ENCODE assay signal across 2 cellular contexts in the genomic region with DNA sequence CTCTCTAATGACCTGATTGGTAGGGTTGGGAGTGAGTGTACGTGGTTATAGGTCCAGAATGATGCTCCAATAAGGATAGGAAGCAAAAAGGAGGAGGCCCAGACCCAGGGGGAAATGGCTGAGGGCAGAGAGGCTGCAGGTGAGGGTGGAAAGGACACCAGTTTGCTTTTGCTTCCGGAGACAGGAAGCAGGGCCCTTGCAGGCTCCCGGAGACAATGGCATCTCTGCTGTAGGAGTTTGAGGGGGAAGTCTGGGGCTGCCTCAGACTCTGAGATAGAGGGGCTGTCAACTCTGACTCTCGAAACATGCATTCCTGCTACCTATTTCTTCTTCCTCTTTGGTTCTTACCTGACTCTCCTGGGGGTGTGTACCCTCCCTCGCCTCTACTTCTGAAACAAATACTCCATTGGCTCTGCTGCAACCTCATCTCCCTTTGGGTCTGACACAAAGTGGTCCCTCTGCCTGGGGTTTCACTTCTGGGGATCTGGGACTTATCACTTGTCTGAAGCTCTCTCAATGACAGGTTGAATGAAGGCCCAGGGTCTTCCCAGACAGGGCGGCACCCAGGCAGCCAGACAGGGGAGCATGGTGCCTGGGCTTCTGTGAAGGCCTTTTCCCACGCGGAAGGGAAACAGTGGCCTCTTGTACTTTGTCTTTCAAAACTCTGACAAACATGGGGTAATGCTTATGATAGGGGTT.
TF ChIP-seq lines count a peak whose summit lies in the region.

No MANE protein-coding gene starts in this region.

TF ChIP-seq in H1, 55 proteins besides CTCF, POLR2A, EP300 and RAD21:
- TF ChIP-seq, protein P1, sequence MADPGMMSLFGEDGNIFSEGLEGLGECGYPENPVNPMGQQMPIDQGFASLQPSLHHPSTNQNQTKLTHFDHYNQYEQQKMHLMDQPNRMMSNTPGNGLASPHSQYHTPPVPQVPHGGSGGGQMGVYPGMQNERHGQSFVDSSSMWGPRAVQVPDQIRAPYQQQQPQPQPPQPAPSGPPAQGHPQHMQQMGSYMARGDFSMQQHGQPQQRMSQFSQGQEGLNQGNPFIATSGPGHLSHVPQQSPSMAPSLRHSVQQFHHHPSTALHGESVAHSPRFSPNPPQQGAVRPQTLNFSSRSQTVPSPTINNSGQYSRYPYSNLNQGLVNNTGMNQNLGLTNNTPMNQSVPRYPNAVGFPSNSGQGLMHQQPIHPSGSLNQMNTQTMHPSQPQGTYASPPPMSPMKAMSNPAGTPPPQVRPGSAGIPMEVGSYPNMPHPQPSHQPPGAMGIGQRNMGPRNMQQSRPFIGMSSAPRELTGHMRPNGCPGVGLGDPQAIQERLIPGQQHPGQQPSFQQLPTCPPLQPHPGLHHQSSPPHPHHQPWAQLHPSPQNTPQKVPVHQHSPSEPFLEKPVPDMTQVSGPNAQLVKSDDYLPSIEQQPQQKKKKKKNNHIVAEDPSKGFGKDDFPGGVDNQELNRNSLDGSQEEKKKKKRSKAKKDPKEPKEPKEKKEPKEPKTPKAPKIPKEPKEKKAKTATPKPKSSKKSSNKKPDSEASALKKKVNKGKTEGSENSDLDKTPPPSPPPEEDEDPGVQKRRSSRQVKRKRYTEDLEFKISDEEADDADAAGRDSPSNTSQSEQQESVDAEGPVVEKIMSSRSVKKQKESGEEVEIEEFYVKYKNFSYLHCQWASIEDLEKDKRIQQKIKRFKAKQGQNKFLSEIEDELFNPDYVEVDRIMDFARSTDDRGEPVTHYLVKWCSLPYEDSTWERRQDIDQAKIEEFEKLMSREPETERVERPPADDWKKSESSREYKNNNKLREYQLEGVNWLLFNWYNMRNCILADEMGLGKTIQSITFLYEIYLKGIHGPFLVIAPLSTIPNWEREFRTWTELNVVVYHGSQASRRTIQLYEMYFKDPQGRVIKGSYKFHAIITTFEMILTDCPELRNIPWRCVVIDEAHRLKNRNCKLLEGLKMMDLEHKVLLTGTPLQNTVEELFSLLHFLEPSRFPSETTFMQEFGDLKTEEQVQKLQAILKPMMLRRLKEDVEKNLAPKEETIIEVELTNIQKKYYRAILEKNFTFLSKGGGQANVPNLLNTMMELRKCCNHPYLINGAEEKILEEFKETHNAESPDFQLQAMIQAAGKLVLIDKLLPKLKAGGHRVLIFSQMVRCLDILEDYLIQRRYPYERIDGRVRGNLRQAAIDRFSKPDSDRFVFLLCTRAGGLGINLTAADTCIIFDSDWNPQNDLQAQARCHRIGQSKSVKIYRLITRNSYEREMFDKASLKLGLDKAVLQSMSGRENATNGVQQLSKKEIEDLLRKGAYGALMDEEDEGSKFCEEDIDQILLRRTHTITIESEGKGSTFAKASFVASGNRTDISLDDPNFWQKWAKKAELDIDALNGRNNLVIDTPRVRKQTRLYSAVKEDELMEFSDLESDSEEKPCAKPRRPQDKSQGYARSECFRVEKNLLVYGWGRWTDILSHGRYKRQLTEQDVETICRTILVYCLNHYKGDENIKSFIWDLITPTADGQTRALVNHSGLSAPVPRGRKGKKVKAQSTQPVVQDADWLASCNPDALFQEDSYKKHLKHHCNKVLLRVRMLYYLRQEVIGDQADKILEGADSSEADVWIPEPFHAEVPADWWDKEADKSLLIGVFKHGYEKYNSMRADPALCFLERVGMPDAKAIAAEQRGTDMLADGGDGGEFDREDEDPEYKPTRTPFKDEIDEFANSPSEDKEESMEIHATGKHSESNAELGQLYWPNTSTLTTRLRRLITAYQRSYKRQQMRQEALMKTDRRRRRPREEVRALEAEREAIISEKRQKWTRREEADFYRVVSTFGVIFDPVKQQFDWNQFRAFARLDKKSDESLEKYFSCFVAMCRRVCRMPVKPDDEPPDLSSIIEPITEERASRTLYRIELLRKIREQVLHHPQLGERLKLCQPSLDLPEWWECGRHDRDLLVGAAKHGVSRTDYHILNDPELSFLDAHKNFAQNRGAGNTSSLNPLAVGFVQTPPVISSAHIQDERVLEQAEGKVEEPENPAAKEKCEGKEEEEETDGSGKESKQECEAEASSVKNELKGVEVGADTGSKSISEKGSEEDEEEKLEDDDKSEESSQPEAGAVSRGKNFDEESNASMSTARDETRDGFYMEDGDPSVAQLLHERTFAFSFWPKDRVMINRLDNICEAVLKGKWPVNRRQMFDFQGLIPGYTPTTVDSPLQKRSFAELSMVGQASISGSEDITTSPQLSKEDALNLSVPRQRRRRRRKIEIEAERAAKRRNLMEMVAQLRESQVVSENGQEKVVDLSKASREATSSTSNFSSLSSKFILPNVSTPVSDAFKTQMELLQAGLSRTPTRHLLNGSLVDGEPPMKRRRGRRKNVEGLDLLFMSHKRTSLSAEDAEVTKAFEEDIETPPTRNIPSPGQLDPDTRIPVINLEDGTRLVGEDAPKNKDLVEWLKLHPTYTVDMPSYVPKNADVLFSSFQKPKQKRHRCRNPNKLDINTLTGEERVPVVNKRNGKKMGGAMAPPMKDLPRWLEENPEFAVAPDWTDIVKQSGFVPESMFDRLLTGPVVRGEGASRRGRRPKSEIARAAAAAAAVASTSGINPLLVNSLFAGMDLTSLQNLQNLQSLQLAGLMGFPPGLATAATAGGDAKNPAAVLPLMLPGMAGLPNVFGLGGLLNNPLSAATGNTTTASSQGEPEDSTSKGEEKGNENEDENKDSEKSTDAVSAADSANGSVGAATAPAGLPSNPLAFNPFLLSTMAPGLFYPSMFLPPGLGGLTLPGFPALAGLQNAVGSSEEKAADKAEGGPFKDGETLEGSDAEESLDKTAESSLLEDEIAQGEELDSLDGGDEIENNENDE (IDR thresholded peaks at IDR 0.05; ENCODE audit: insufficient replicate concordance, low read length): no peak
- no peak for TF ChIP-seq GABPA (IDR thresholded peaks at IDR 0.05; ENCODE audit: borderline replicate concordance, insufficient read depth, low read length)
- no peak for TF ChIP-seq CBX8 (IDR thresholded peaks at IDR 0.05; ENCODE audit: borderline replicate concordance, low read depth, low read length)
- no peak for TF ChIP-seq EGR1 (IDR thresholded peaks at IDR 0.05; ENCODE audit: borderline replicate concordance, low read depth, low read length)
- no peak for TF ChIP-seq HDAC2 (IDR thresholded peaks at IDR 0.05; ENCODE audit: borderline replicate concordance in 1 of 2, low read depth in 2 of 2, low read length in 2 of 2)
- TF ChIP-seq JUN (IDR thresholded peaks at IDR 0.05; ENCODE audit: low read depth, low read length): no peak
- no peak for TF ChIP-seq CTBP2 (IDR thresholded peaks at IDR 0.05; ENCODE audit: borderline replicate concordance, insufficient read depth, insufficient read length, low read length)
- TF ChIP-seq TBP (IDR thresholded peaks at IDR 0.05; ENCODE audit: low read depth, low read length): no peak
- TF ChIP-seq RFX5 (IDR thresholded peaks at IDR 0.05; ENCODE audit: borderline replicate concordance, low read depth, low read length): no peak
- no peak for TF ChIP-seq CHD2 (IDR thresholded peaks at IDR 0.05; ENCODE audit: low read length)
- TF ChIP-seq SP4 (IDR thresholded peaks at IDR 0.05; ENCODE audit: low read length): no peak
- no peak for TF ChIP-seq SRF (IDR thresholded peaks at IDR 0.05; ENCODE audit: low read depth, low read length)
- TF ChIP-seq POLR2AphosphoS5 (IDR thresholded peaks at IDR 0.05; ENCODE audit: low read depth, low read length): no peak
- no peak for TF ChIP-seq HDAC6 (IDR thresholded peaks at IDR 0.05; ENCODE audit: low read depth, low read length)
- TF ChIP-seq SIX5 (IDR thresholded peaks at IDR 0.05; ENCODE audit: low read depth, low read length): no peak
- no peak for TF ChIP-seq GTF2F1 (IDR thresholded peaks at IDR 0.05; ENCODE audit: borderline replicate concordance, low read depth, low read length)

TF ChIP-seq in SK-N-SH, 30 proteins besides CTCF, POLR2A, EP300 and RAD21:
- TF ChIP-seq MEF2A (IDR thresholded peaks at IDR 0.05; ENCODE audit: borderline replicate concordance, low read depth) (no peak), CHD2 (IDR thresholded peaks at IDR 0.05; ENCODE audit: low read length, partially characterized antibody) (no peak), RFX5 (IDR thresholded peaks at IDR 0.05; ENCODE audit: low read length) (no peak), TAF1 (IDR thresholded peaks at IDR 0.05; ENCODE audit: borderline replicate concordance, low read depth, low read length) (no peak), TEAD4 (IDR thresholded peaks at IDR 0.05; ENCODE audit: borderline replicate concordance, insufficient read depth) (no peak), SIN3A (IDR thresholded peaks at IDR 0.05; ENCODE audit: borderline replicate concordance, low read depth, low read length) (no peak), RCOR1 (IDR thresholded peaks at IDR 0.05; ENCODE audit: low read length) (no peak), JUND (IDR thresholded peaks at IDR 0.05) (no peak), FOSL2 (IDR thresholded peaks at IDR 0.05; ENCODE audit: borderline replicate concordance, low read depth) (no peak), GABPA (IDR thresholded peaks at IDR 0.05; ENCODE audit: low read depth) (no peak), RXRA (IDR thresholded peaks at IDR 0.05; ENCODE audit: borderline replicate concordance, low read depth) (no peak)
- TF ChIP-seq, protein P2, sequence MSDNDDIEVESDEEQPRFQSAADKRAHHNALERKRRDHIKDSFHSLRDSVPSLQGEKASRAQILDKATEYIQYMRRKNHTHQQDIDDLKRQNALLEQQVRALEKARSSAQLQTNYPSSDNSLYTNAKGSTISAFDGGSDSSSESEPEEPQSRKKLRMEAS (IDR thresholded peaks at IDR 0.05; ENCODE audit: low read depth): no peak
- TF ChIP-seq, protein P3, sequence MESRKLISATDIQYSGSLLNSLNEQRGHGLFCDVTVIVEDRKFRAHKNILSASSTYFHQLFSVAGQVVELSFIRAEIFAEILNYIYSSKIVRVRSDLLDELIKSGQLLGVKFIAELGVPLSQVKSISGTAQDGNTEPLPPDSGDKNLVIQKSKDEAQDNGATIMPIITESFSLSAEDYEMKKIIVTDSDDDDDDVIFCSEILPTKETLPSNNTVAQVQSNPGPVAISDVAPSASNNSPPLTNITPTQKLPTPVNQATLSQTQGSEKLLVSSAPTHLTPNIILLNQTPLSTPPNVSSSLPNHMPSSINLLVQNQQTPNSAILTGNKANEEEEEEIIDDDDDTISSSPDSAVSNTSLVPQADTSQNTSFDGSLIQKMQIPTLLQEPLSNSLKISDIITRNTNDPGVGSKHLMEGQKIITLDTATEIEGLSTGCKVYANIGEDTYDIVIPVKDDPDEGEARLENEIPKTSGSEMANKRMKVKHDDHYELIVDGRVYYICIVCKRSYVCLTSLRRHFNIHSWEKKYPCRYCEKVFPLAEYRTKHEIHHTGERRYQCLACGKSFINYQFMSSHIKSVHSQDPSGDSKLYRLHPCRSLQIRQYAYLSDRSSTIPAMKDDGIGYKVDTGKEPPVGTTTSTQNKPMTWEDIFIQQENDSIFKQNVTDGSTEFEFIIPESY (IDR thresholded peaks at IDR 0.05; ENCODE audit: borderline replicate concordance, low read depth): no peak
- TF ChIP-seq, protein P4, sequence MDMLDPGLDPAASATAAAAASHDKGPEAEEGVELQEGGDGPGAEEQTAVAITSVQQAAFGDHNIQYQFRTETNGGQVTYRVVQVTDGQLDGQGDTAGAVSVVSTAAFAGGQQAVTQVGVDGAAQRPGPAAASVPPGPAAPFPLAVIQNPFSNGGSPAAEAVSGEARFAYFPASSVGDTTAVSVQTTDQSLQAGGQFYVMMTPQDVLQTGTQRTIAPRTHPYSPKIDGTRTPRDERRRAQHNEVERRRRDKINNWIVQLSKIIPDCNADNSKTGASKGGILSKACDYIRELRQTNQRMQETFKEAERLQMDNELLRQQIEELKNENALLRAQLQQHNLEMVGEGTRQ (IDR thresholded peaks at IDR 0.05; ENCODE audit: borderline replicate concordance, low read depth, low read length): no peak
- TF ChIP-seq, protein P5, sequence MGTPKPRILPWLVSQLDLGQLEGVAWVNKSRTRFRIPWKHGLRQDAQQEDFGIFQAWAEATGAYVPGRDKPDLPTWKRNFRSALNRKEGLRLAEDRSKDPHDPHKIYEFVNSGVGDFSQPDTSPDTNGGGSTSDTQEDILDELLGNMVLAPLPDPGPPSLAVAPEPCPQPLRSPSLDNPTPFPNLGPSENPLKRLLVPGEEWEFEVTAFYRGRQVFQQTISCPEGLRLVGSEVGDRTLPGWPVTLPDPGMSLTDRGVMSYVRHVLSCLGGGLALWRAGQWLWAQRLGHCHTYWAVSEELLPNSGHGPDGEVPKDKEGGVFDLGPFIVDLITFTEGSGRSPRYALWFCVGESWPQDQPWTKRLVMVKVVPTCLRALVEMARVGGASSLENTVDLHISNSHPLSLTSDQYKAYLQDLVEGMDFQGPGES (IDR thresholded peaks at IDR 0.05; ENCODE audit: low read depth, low read length): no peak
- TF ChIP-seq, protein P6, sequence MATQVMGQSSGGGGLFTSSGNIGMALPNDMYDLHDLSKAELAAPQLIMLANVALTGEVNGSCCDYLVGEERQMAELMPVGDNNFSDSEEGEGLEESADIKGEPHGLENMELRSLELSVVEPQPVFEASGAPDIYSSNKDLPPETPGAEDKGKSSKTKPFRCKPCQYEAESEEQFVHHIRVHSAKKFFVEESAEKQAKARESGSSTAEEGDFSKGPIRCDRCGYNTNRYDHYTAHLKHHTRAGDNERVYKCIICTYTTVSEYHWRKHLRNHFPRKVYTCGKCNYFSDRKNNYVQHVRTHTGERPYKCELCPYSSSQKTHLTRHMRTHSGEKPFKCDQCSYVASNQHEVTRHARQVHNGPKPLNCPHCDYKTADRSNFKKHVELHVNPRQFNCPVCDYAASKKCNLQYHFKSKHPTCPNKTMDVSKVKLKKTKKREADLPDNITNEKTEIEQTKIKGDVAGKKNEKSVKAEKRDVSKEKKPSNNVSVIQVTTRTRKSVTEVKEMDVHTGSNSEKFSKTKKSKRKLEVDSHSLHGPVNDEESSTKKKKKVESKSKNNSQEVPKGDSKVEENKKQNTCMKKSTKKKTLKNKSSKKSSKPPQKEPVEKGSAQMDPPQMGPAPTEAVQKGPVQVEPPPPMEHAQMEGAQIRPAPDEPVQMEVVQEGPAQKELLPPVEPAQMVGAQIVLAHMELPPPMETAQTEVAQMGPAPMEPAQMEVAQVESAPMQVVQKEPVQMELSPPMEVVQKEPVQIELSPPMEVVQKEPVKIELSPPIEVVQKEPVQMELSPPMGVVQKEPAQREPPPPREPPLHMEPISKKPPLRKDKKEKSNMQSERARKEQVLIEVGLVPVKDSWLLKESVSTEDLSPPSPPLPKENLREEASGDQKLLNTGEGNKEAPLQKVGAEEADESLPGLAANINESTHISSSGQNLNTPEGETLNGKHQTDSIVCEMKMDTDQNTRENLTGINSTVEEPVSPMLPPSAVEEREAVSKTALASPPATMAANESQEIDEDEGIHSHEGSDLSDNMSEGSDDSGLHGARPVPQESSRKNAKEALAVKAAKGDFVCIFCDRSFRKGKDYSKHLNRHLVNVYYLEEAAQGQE (IDR thresholded peaks at IDR 0.05; ENCODE audit: low read depth, low read length): no peak
